ENCODE assay signal across 8 cellular contexts in the genomic region with DNA sequence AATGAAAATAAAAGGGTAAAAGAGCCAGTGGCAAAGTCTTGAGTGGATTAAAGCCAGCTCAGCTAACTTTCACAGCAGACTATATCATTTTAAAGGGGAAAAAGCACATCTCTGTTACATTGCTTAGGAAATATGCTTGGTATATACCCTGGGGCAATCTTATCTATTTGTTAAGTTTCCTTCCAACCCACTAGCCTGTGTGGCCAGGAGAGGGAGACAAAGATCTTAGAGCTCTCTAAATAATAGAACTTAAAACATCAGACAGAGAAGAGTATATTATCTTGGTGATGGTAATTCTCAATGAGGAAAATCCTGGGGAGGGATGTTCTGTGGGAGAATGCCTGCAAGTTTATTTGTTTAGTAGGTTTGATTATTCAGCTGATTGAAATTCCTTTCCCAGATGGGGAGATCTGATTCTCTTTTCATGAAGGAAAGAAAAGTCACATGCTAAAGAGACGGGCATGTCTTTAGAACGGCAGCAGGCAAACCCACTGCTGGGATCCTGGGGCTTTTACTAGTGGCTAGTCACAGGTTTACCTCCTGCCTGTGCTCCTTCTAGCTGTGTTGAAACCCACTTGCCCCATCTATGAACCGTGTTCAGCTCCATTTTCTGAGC. TPM values are rescaled to one million over a fixed set of nuclear protein-coding genes. Genes with fewer than 3 reads are reported as not detected.
A peak's percentile ranks its signal among the peaks of the same experiment; 100 is the strongest.
DNase-seq lines count a peak whose midpoint lies in the region; ATAC-seq, FAIRE-seq and TF ChIP-seq lines count a peak whose summit lies in the region.

No MANE protein-coding gene starts in this region.

- ATAC-seq in HG02938 (IDR thresholded peaks at IDR 0.05; ENCODE audit: unreplicated experiment) = no peak

- DNase-seq in D721Med (ENCODE audit: insufficient read length, low spot score) (no peak), HS-5 (ENCODE audit: low read depth) (peak; percentile 36), NCI-H82 treated with DMSO at 0.1 percent for 48 hours (lab: John Stamatoyannopoulos, UW; ENCODE audit: unreplicated experiment) (peak; percentile 36), germinal center (ENCODE audit: low spot score) (peak; percentile 22), renal cortical epithelial cell (ENCODE audit: low read depth) (peak; percentile 80), AG08396 (ENCODE audit: low spot score) (no peak)
- DNase-seq in activated T-cell treated with anti-CD3 and anti-CD28 coated beads, Interleukin-2, amount 50 U/mL, for 48 hours = peak; percentile 33 to 38

- no peak for FAIRE-seq in D721Med (lab: Jason Lieb, UNC)

- peak; percentile 66 for TF ChIP-seq CTCF in D721Med (IDR thresholded peaks at IDR 0.05; ENCODE audit: insufficient read depth, missing control alignments)

RNA-seq across cellular contexts. Expression of a gene that starts 3.6 kb away (rescaled TPM):
- not detected in 2 replicates for total RNA-seq in renal cortical epithelial cell

RNA-seq across cellular contexts. Expression of a gene that starts 7.9 kb away (rescaled TPM):
- total RNA-seq in renal cortical epithelial cell = 3.2 and 3.6 TPM in 2 replicates

RNA-seq across cellular contexts. Expression of a gene that starts 56.3 kb away (rescaled TPM):
- not detected in 2 replicates for total RNA-seq in renal cortical epithelial cell

Comparison
In these comparisons a context has a peak if more than half of its experiments do, and no peak if none do; other contexts are left out.
1. DNase-seq: peak in HS-5 (single experiment), NCI-H82 treated with DMSO at 0.1 percent for 48 hours (single experiment), activated T-cell treated with anti-CD3 and anti-CD28 coated beads, Interleukin-2, amount 50 U/mL, for 48 hours (2 of 2), germinal center (single experiment) and renal cortical epithelial cell (single experiment); none in D721Med (single experiment) and AG08396 (single experiment).